ENCODE assay signal across 8 cellular contexts in genomic region chr3:128486692-128487537, GRCh38. TPM values are rescaled to one million over a fixed set of nuclear protein-coding genes. Genes with fewer than 3 reads are reported as not detected.
DNase-seq lines count a peak whose midpoint lies in the region; ATAC-seq, FAIRE-seq and TF ChIP-seq lines count a peak whose summit lies in the region.

No MANE protein-coding gene starts in this region.

- peaks cover 100% of the 10 kb centered on the region for H3K27me3 ChIP-seq in CD4-positive, alpha-beta T cell (ENCODE audit: control insufficient read depth, insufficient read depth, low read length)
- H3K27me3 ChIP-seq in HUES6 (ENCODE audit: control insufficient read depth, insufficient read depth, low read length) (peaks cover 100% of the 10 kb centered on the region), astrocyte (ENCODE audit: insufficient read depth, low read length) (peaks cover 74% of the 10 kb centered on the region)

- intact Hi-C loops in CD4-positive, alpha-beta T cell (cut with DNase I, micrococcal nuclease), result no loop called here

- H2AFZ ChIP-seq in astrocyte (ENCODE audit: low read depth, low read length), result peak overlapping the region; percentile 45

- H3K9ac ChIP-seq in HUES6 (ENCODE audit: low read length), result peak overlapping the region; percentile 54
- peak overlapping the region; percentile 56 for H3K9ac ChIP-seq in astrocyte (ENCODE audit: low read length)

- no peak for FAIRE-seq in astrocyte (lab: Jason Lieb, UNC)

- peaks cover 51% of the 10 kb centered on the region for H3K4me1 Mint-ChIP-seq in CD4-positive, alpha-beta T cell (ENCODE audit: low read depth)
- H3K4me1 Mint-ChIP-seq in astrocyte (ENCODE audit: low read depth, unreplicated experiment), result peaks cover 20% of the 10 kb centered on the region

- peak overlapping the region; percentile 89 for H3K4me2 ChIP-seq in astrocyte (ENCODE audit: low read length)

- CTCF ChIA-PET in CD4-positive, alpha-beta T cell (lab: Charles Lee), result no interaction called here

- H4K20me1 ChIP-seq in astrocyte (ENCODE audit: insufficient read depth, low read length), result peaks cover 33% of the 10 kb centered on the region

- H3K27ac Mint-ChIP-seq in CD4-positive, alpha-beta T cell, result no peak overlapping the region
- H3K27ac Mint-ChIP-seq in astrocyte (ENCODE audit: unreplicated experiment), result peak overlapping the region; percentile 47

- H3K27me3 Mint-ChIP-seq in CD4-positive, alpha-beta T cell, result peaks cover 86% of the 10 kb centered on the region
- H3K27me3 Mint-ChIP-seq in astrocyte (ENCODE audit: low read depth, unreplicated experiment), result peaks cover 56% of the 10 kb centered on the region

- no peaks in the 10 kb centered on the region for H3K36me3 ChIP-seq in HUES6 (ENCODE audit: control insufficient read depth, insufficient read depth, low read length)
- H3K36me3 ChIP-seq in astrocyte (ENCODE audit: insufficient read depth, low read length), result no peaks in the 10 kb centered on the region

- TF ChIP-seq CTCF in CD4-positive, alpha-beta T cell (IDR thresholded peaks at IDR 0.05), result no peak
- TF ChIP-seq CTCF in astrocyte (IDR thresholded peaks at IDR 0.05; ENCODE audit: insufficient read depth, low read depth, low read length), result no peak

- peak overlapping the region; percentile 84 for H3K4me3 Mint-ChIP-seq in CD4-positive, alpha-beta T cell
- peak overlapping the region; percentile 73 for H3K4me3 Mint-ChIP-seq in astrocyte (ENCODE audit: unreplicated experiment)

- peak overlapping the region; percentile 65 for H3K4me3 ChIP-seq in HUES6 (ENCODE audit: low read depth, low read length)
- H3K4me3 ChIP-seq in astrocyte (ENCODE audit: insufficient read depth, low read depth, low read length), result peak overlapping the region; percentile 62

- ATAC-seq in CD4-positive, alpha-beta T cell (ENCODE audit: poor library complexity), result peak; percentile 26
- ATAC-seq in GM18870 (IDR thresholded peaks at IDR 0.05; ENCODE audit: unreplicated experiment) (no peak), HG02759 (IDR thresholded peaks at IDR 0.05; ENCODE audit: unreplicated experiment) (no peak)

- H3K4me1 ChIP-seq in HUES6 (ENCODE audit: control insufficient read depth, insufficient read depth, low read length), result peaks cover 80% of the 10 kb centered on the region
- H3K4me1 ChIP-seq in astrocyte (ENCODE audit: insufficient read depth, low read length), result peaks cover 38% of the 10 kb centered on the region

- H3K9me3 ChIP-seq in CD4-positive, alpha-beta T cell (ENCODE audit: control insufficient read depth, low read length), result no peaks in the 10 kb centered on the region
- H3K9me3 ChIP-seq in HUES6 (ENCODE audit: control insufficient read depth, insufficient read depth, low read depth, low read length) (no peaks in the 10 kb centered on the region), astrocyte (ENCODE audit: insufficient read depth, low read depth, low read length) (no peaks in the 10 kb centered on the region)

- no peaks in the 10 kb centered on the region for H3K36me3 Mint-ChIP-seq in CD4-positive, alpha-beta T cell (ENCODE audit: low read depth)
- H3K36me3 Mint-ChIP-seq in astrocyte (ENCODE audit: low read depth, unreplicated experiment), result no peaks in the 10 kb centered on the region

- H3K9me3 Mint-ChIP-seq in CD4-positive, alpha-beta T cell, result no peaks in the 10 kb centered on the region
- H3K9me3 Mint-ChIP-seq in astrocyte (ENCODE audit: unreplicated experiment), result peaks cover 2% of the 10 kb centered on the region

- H3K27ac ChIP-seq in CD4-positive, alpha-beta T cell (ENCODE audit: low read depth, low read length), result no peak overlapping the region
- H3K27ac ChIP-seq in HUES6 (ENCODE audit: low read depth, low read length), result no peak overlapping the region
- no peak overlapping the region for H3K27ac ChIP-seq in astrocyte (ENCODE audit: low read depth, low read length)

- no peak for DNase-seq in CD4-positive, alpha-beta T cell
- DNase-seq in astrocyte (ENCODE audit: low read depth) (no peak), islet precursor cell (peak; percentile 78), C1 segment of cervical spinal cord (lab: John Stamatoyannopoulos, UW) (no peak)
- peak; percentile 16 for DNase-seq in stimulated activated naive CD4-positive, alpha-beta T cell treated with Interleukin-2 at 50 U/mL for 16 hours (lab: John Stamatoyannopoulos, UW)

- POLR2A ChIA-PET in CD4-positive, alpha-beta T cell (lab: Charles Lee), result no interaction called here

- peaks cover 12% of the 10 kb centered on the region for H3K79me2 ChIP-seq in astrocyte (ENCODE audit: insufficient read depth, low read length)

RNA-seq across cellular contexts. Expression of gene GATA2, which starts 6.1 kb away (rescaled TPM):
- under 1 TPM; 0.16 to 0.17 TPM for total RNA-seq in CD4-positive, alpha-beta T cell
- 0.58 and 1.7 TPM in 2 replicates for total RNA-seq in astrocyte

RNA-seq across cellular contexts. Expression of gene DNAJB8, which starts 20.2 kb away (rescaled TPM):
- not detected for total RNA-seq in CD4-positive, alpha-beta T cell
- total RNA-seq in astrocyte, result not detected in 2 replicates

Comparison
In these comparisons a context has a peak if more than half of its experiments do, and no peak if none do; other contexts are left out.
1. DNase-seq: peak in islet precursor cell (single experiment) and stimulated activated naive CD4-positive, alpha-beta T cell treated with Interleukin-2 at 50 U/mL for 16 hours (single experiment); none in CD4-positive, alpha-beta T cell (0 of 10), astrocyte (single experiment) and C1 segment of cervical spinal cord (0 of 14).